ENCODE assay signal across 23 cellular contexts in the genomic region with DNA sequence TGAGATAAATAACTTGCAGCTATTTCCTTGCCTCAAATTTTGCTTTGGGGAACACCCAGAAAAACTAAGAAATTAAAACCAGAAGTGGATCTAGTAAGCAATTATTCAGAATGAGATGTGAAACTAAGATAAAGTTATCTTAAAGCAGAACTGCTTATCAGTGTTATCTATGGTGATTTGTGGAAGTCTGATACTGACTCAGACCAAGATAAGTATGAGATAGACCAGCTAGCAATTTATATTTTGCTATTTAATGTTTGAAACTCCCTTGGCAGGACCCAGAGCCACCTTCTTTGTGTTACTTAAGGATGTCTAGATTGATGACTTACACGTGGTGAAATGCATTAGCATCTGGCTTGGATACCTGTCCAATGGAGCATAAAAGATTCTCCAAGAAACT.
"Had no signal": no experiment of that assay in that cellular context is flagged by ENCODE, and none has a peak within 500 bp of the region (broad histone marks: within the 10 kb centered on the region; RNA-seq: fewer than 3 reads in every experiment).

No MANE protein-coding gene starts in this region.

- H3K27me3 Mint-ChIP-seq: activated naive CD4-positive, alpha-beta T cell treated with anti-CD3 and anti-CD28 coated beads, Interleukin-2, amount 50 U/mL, for 24 hours; progenitor cell of endocrine pancreas; stimulated activated memory B cell treated with anti-CD40 and anti-IgM and Interleukin-4, amounts not matched to agents 10 μg/mL and 1 μg/mL and 100 μg/mL, for 72 hours had no signal

- H3K27me3 ChIP-seq: ascending aorta, cardiac muscle cell, sigmoid colon, transverse colon, uterus had no signal

- H3K36me3 ChIP-seq: ascending aorta, cardiac muscle cell, left ventricle myocardium inferior, sigmoid colon, transverse colon, uterus, WERI-Rb-1 had no signal

- H3K4me3 ChIP-seq: ascending aorta, cardiac muscle cell, left ventricle myocardium inferior, sigmoid colon, smooth muscle cell, transverse colon, uterus had no signal

- H3K4me1 ChIP-seq: ascending aorta, left ventricle myocardium inferior, sigmoid colon, transverse colon, uterus had no signal

- DNase-seq: activated CD4-positive, alpha-beta T cell treated with anti-CD3 and anti-CD28 coated beads, Interleukin-2, amount 50 U/mL, for 1 hour; activated CD4-positive, CD25-positive, alpha-beta regulatory T cell treated with anti-CD3 and anti-CD28 coated beads, Interleukin-2, amount 50 U/mL, for 72 hours; activated gamma-delta T cell treated with Interleukin-2 at 50 U/mL for 16 hours; activated T-cell treated with anti-CD3 and anti-CD28 coated beads, Interleukin-2, amount 50 U/mL, for 1 hour; foreskin melanocyte; hypothalamus; left ventricle myocardium inferior; mammary epithelial cell; midbrain; natural killer cell; retina; sigmoid colon; stimulated activated CD4-positive, alpha-beta T cell treated with anti-CD3 and anti-CD28 coated beads, Interleukin-15, amount 100 ng/mL, for 24 hours; transverse colon; uterus; WERI-Rb-1 had no signal

- H3K27ac Mint-ChIP-seq: activated naive CD4-positive, alpha-beta T cell treated with anti-CD3 and anti-CD28 coated beads, Interleukin-2, amount 50 U/mL, for 24 hours; natural killer cell; progenitor cell of endocrine pancreas; stimulated activated memory B cell treated with anti-CD40 and anti-IgM and Interleukin-4, amounts not matched to agents 10 μg/mL and 1 μg/mL and 100 μg/mL, for 72 hours; T-helper 2 cell treated with Interferon-gamma antibody and Interleukin-4, amounts not matched to agents 5 μg/mL and 100 μg/mL, for 36 hours had no signal

- H3K4me1 Mint-ChIP-seq: activated naive CD4-positive, alpha-beta T cell treated with anti-CD3 and anti-CD28 coated beads, Interleukin-2, amount 50 U/mL, for 24 hours; natural killer cell; stimulated activated memory B cell treated with anti-CD40 and anti-IgM and Interleukin-4, amounts not matched to agents 10 μg/mL and 1 μg/mL and 100 μg/mL, for 72 hours had no signal

- H3K36me3 Mint-ChIP-seq: activated naive CD4-positive, alpha-beta T cell treated with anti-CD3 and anti-CD28 coated beads, Interleukin-2, amount 50 U/mL, for 24 hours; natural killer cell; stimulated activated memory B cell treated with anti-CD40 and anti-IgM and Interleukin-4, amounts not matched to agents 10 μg/mL and 1 μg/mL and 100 μg/mL, for 72 hours had no signal

- H3K4me3 Mint-ChIP-seq: activated naive CD4-positive, alpha-beta T cell treated with anti-CD3 and anti-CD28 coated beads, Interleukin-2, amount 50 U/mL, for 24 hours; natural killer cell; stimulated activated memory B cell treated with anti-CD40 and anti-IgM and Interleukin-4, amounts not matched to agents 10 μg/mL and 1 μg/mL and 100 μg/mL, for 72 hours; T-helper 2 cell treated with Interferon-gamma antibody and Interleukin-4, amounts not matched to agents 5 μg/mL and 100 μg/mL, for 36 hours had no signal

- H3K9me3 Mint-ChIP-seq: activated naive CD4-positive, alpha-beta T cell treated with anti-CD3 and anti-CD28 coated beads, Interleukin-2, amount 50 U/mL, for 24 hours had no signal

- H3K9me3 ChIP-seq: ascending aorta, left ventricle myocardium inferior, sigmoid colon, transverse colon, uterus had no signal

- ATAC-seq: natural killer cell; stimulated activated memory B cell treated with anti-CD40 and anti-IgM and Interleukin-4, amounts not matched to agents 10 μg/mL and 1 μg/mL and 100 μg/mL, for 72 hours had no signal
